Comparison of ENCODE assay signal across 1 cellular context in genomic region chr16:30476991-30477390, GRCh38.
TF ChIP-seq lines count a peak whose summit lies in the region.

No MANE protein-coding gene starts in this region.

TF ChIP-seq in GM23338, 12 proteins besides CTCF, POLR2A, EP300 and RAD21:
- TF ChIP-seq STAT1 (IDR thresholded peaks at IDR 0.05; ENCODE audit: unreplicated experiment): no peak
- no peak for TF ChIP-seq ZNF114 (CRISPR knock-in tag; IDR thresholded peaks at IDR 0.05)
- no peak for TF ChIP-seq JUNB (IDR thresholded peaks at IDR 0.05; ENCODE audit: unreplicated experiment)
